In the genomic region with DNA sequence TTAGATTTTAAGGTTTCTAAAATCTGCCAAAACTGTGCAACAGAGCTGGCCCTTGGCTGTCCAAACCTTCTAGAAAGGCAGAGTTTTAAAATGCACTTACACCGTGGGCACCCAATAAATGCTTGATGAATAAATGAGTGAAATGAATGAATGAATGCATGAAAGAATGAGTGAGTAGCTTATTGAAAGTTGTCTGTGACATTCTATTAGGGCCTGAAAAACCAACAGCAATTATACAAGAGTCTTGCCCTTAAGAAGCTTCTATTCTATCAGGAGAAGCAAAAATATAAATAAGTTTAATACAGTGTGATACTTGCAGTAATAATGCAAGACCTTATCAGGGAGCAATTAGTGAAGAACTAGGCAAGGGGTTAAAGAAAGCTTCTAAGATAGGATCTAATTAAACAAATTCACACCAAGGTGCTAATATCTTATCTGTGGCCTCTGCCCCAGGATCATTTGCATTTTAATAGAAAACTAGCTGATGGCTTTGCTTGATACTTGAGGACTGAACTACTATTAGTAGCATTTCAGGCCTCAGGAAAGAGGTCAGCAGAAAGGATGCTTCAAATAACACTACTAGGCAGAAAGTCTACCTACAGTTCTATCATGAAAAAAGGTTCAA, we compare ENCODE assay signal across 1 cellular context.
TF ChIP-seq lines count a peak whose summit lies in the region.

No MANE protein-coding gene starts in this region.

TF ChIP-seq in GM12878, 131 proteins besides CTCF, POLR2A, EP300 and RAD21 (continued from another document):
- TF ChIP-seq, protein P1, sequence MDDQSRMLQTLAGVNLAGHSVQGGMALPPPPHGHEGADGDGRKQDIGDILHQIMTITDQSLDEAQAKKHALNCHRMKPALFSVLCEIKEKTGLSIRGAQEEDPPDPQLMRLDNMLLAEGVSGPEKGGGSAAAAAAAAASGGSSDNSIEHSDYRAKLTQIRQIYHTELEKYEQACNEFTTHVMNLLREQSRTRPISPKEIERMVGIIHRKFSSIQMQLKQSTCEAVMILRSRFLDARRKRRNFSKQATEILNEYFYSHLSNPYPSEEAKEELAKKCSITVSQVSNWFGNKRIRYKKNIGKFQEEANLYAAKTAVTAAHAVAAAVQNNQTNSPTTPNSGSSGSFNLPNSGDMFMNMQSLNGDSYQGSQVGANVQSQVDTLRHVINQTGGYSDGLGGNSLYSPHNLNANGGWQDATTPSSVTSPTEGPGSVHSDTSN (IDR thresholded peaks at IDR 0.05; ENCODE audit: insufficient replicate concordance, low read depth, low read length): no peak
- TF ChIP-seq ZNF24 (IDR thresholded peaks at IDR 0.05): peak; percentile 90
- no peak for TF ChIP-seq HCFC1 (IDR thresholded peaks at IDR 0.05; ENCODE audit: low read length)
- TF ChIP-seq, protein P2, sequence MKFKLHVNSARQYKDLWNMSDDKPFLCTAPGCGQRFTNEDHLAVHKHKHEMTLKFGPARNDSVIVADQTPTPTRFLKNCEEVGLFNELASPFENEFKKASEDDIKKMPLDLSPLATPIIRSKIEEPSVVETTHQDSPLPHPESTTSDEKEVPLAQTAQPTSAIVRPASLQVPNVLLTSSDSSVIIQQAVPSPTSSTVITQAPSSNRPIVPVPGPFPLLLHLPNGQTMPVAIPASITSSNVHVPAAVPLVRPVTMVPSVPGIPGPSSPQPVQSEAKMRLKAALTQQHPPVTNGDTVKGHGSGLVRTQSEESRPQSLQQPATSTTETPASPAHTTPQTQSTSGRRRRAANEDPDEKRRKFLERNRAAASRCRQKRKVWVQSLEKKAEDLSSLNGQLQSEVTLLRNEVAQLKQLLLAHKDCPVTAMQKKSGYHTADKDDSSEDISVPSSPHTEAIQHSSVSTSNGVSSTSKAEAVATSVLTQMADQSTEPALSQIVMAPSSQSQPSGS (IDR thresholded peaks at IDR 0.05; ENCODE audit: low read length): no peak
- TF ChIP-seq GATAD2B (conservative IDR thresholded peaks at IDR 0.05; ENCODE audit: low read depth): no peak
